ENCODE assay signal across 1 cellular context in the genomic region with DNA sequence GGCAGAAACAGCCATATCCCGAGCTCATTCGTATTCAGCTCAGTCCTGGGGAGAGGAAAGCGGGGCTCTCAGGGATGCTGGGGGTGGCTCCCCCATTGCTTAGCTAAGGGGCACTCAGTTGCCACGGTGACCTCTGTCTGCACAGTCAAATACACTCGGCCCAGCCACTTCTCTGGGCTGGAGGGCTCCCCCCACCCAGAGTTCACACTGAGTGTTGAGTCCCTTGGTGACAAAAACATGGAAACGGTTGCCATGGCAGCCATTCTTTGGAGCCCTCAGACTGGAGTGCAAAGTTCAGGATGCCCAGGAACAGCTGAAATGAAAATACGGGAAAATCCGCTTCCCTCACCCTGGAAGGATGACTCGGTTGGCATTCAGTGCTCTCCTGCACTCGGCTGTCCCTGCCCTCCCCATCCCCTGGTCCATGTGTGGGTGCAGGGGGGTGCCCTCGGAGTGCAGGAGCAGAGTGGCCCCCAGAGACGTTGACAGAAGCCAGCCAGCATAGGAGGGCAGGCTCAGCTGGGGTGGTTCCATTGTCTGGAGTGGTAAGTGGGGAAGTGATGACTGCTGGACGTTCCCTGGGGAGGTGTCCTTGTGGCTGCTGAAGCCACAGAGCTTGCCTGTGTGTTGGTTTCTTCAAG.
A peak's percentile ranks its signal among the peaks of the same experiment; 100 is the strongest.
TF ChIP-seq lines count a peak whose summit lies in the region.

No MANE protein-coding gene starts in this region.

TF ChIP-seq in HepG2, 621 proteins besides CTCF, POLR2A, EP300 and RAD21 (continued from another document and continues in another):
- TF ChIP-seq, protein P1, sequence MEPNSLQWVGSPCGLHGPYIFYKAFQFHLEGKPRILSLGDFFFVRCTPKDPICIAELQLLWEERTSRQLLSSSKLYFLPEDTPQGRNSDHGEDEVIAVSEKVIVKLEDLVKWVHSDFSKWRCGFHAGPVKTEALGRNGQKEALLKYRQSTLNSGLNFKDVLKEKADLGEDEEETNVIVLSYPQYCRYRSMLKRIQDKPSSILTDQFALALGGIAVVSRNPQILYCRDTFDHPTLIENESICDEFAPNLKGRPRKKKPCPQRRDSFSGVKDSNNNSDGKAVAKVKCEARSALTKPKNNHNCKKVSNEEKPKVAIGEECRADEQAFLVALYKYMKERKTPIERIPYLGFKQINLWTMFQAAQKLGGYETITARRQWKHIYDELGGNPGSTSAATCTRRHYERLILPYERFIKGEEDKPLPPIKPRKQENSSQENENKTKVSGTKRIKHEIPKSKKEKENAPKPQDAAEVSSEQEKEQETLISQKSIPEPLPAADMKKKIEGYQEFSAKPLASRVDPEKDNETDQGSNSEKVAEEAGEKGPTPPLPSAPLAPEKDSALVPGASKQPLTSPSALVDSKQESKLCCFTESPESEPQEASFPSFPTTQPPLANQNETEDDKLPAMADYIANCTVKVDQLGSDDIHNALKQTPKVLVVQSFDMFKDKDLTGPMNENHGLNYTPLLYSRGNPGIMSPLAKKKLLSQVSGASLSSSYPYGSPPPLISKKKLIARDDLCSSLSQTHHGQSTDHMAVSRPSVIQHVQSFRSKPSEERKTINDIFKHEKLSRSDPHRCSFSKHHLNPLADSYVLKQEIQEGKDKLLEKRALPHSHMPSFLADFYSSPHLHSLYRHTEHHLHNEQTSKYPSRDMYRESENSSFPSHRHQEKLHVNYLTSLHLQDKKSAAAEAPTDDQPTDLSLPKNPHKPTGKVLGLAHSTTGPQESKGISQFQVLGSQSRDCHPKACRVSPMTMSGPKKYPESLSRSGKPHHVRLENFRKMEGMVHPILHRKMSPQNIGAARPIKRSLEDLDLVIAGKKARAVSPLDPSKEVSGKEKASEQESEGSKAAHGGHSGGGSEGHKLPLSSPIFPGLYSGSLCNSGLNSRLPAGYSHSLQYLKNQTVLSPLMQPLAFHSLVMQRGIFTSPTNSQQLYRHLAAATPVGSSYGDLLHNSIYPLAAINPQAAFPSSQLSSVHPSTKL (CRISPR knock-in tag; IDR thresholded peaks at IDR 0.05), result peak; percentile 26; the same call in 1 of the 2 replicates
- TF ChIP-seq, protein P2, sequence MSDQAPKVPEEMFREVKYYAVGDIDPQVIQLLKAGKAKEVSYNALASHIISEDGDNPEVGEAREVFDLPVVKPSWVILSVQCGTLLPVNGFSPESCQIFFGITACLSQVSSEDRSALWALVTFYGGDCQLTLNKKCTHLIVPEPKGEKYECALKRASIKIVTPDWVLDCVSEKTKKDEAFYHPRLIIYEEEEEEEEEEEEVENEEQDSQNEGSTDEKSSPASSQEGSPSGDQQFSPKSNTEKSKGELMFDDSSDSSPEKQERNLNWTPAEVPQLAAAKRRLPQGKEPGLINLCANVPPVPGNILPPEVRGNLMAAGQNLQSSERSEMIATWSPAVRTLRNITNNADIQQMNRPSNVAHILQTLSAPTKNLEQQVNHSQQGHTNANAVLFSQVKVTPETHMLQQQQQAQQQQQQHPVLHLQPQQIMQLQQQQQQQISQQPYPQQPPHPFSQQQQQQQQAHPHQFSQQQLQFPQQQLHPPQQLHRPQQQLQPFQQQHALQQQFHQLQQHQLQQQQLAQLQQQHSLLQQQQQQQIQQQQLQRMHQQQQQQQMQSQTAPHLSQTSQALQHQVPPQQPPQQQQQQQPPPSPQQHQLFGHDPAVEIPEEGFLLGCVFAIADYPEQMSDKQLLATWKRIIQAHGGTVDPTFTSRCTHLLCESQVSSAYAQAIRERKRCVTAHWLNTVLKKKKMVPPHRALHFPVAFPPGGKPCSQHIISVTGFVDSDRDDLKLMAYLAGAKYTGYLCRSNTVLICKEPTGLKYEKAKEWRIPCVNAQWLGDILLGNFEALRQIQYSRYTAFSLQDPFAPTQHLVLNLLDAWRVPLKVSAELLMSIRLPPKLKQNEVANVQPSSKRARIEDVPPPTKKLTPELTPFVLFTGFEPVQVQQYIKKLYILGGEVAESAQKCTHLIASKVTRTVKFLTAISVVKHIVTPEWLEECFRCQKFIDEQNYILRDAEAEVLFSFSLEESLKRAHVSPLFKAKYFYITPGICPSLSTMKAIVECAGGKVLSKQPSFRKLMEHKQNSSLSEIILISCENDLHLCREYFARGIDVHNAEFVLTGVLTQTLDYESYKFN (CRISPR knock-in tag; conservative IDR thresholded peaks at IDR 0.05), result peak; percentile 67
- peak; percentile 93 for TF ChIP-seq ASH2L (IDR thresholded peaks at IDR 0.05; ENCODE audit: insufficient read length, low read depth, low read length)
- TF ChIP-seq DNMT1 (CRISPR knock-in tag; IDR thresholded peaks at IDR 0.05), result no peak
- TF ChIP-seq FOXK1 (CRISPR knock-in tag; IDR thresholded peaks at IDR 0.05; ENCODE audit: borderline replicate concordance, low read depth), result 0 out of 2 replicates have a peak, but pooled peaks have one; percentile 19
- peak; percentile 73; the same call in 1 of the 2 replicates for TF ChIP-seq MYNN (CRISPR knock-in tag; IDR thresholded peaks at IDR 0.05; ENCODE audit: low read depth)
- 0 out of 2 replicates have a peak, but pooled peaks have one; percentile 37 for TF ChIP-seq ZNF3 (CRISPR knock-in tag; IDR thresholded peaks at IDR 0.05)
- TF ChIP-seq ZMYM3 (CRISPR knock-in tag; IDR thresholded peaks at IDR 0.05), result peak; percentile 43; the same call in 1 of the 2 replicates
- 0 out of 2 replicates have a peak, but pooled peaks have one; percentile 16 for TF ChIP-seq HDAC2 (CRISPR knock-in tag; IDR thresholded peaks at IDR 0.05)
- TF ChIP-seq SAP130 (CRISPR knock-in tag; IDR thresholded peaks at IDR 0.05; ENCODE audit: low read depth), result peak; percentile 53; the same call in 1 of the 2 replicates
- TF ChIP-seq, protein P3, sequence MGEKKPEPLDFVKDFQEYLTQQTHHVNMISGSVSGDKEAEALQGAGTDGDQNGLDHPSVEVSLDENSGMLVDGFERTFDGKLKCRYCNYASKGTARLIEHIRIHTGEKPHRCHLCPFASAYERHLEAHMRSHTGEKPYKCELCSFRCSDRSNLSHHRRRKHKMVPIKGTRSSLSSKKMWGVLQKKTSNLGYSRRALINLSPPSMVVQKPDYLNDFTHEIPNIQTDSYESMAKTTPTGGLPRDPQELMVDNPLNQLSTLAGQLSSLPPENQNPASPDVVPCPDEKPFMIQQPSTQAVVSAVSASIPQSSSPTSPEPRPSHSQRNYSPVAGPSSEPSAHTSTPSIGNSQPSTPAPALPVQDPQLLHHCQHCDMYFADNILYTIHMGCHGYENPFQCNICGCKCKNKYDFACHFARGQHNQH (CRISPR knock-in tag; IDR thresholded peaks at IDR 0.05), result peak; percentile 41; the same call in 1 of the 2 replicates
- no peak for TF ChIP-seq CBX2 (IDR thresholded peaks at IDR 0.05; ENCODE audit: low read depth, low read length)
- no peak for TF ChIP-seq CBX2 (CRISPR knock-in tag; IDR thresholded peaks at IDR 0.05; ENCODE audit: low read depth)
- no peak for TF ChIP-seq SOX6 (IDR thresholded peaks at IDR 0.05)
- TF ChIP-seq SOX6 (CRISPR knock-in tag; IDR thresholded peaks at IDR 0.05), result peak; percentile 48
- 0 out of 2 replicates have a peak, but pooled peaks have one; percentile 19 for TF ChIP-seq RARA (CRISPR knock-in tag; IDR thresholded peaks at IDR 0.05)
- TF ChIP-seq MTA1 (CRISPR knock-in tag; IDR thresholded peaks at IDR 0.05; ENCODE audit: borderline replicate concordance), result peak; percentile 64; the same call in 1 of the 2 replicates
- TF ChIP-seq HOXA3 (CRISPR knock-in tag; IDR thresholded peaks at IDR 0.05), result 0 out of 2 replicates have a peak, but pooled peaks have one; percentile 18
- peak; percentile 96 for TF ChIP-seq RFX1 (IDR thresholded peaks at IDR 0.05)
- TF ChIP-seq SKI (IDR thresholded peaks at IDR 0.05; ENCODE audit: partially characterized antibody), result peak; percentile 32
- peak; percentile 50 for TF ChIP-seq TBL1XR1 (IDR thresholded peaks at IDR 0.05; ENCODE audit: borderline replicate concordance, low read length, partially characterized antibody)
- peak; percentile 67; the same call in 1 of the 2 replicates for TF ChIP-seq TBX3 (IDR thresholded peaks at IDR 0.05; ENCODE audit: borderline replicate concordance)
- TF ChIP-seq, protein P4, sequence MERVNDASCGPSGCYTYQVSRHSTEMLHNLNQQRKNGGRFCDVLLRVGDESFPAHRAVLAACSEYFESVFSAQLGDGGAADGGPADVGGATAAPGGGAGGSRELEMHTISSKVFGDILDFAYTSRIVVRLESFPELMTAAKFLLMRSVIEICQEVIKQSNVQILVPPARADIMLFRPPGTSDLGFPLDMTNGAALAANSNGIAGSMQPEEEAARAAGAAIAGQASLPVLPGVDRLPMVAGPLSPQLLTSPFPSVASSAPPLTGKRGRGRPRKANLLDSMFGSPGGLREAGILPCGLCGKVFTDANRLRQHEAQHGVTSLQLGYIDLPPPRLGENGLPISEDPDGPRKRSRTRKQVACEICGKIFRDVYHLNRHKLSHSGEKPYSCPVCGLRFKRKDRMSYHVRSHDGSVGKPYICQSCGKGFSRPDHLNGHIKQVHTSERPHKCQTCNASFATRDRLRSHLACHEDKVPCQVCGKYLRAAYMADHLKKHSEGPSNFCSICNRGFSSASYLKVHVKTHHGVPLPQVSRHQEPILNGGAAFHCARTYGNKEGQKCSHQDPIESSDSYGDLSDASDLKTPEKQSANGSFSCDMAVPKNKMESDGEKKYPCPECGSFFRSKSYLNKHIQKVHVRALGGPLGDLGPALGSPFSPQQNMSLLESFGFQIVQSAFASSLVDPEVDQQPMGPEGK (CRISPR knock-in tag; IDR thresholded peaks at IDR 0.05), result peak; percentile 56
- TF ChIP-seq RXRA (CRISPR knock-in tag; IDR thresholded peaks at IDR 0.05), result peak; percentile 34; the same call in 1 of the 2 replicates
- peak; percentile 94 for TF ChIP-seq RFX3 (CRISPR knock-in tag; IDR thresholded peaks at IDR 0.05)
- TF ChIP-seq BCL6 (CRISPR knock-in tag; IDR thresholded peaks at IDR 0.05), result peak; percentile 36; the same call in 1 of the 2 replicates
- TF ChIP-seq, protein P5, sequence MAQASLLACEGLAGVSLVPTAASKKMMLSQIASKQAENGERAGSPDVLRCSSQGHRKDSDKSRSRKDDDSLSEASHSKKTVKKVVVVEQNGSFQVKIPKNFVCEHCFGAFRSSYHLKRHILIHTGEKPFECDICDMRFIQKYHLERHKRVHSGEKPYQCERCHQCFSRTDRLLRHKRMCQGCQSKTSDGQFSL (CRISPR knock-in tag; IDR thresholded peaks at IDR 0.05), result 0 out of 2 replicates have a peak, but pooled peaks have one; percentile 32
- peak; percentile 77 for TF ChIP-seq ZNF629 (CRISPR knock-in tag; conservative IDR thresholded peaks at IDR 0.05)
- TF ChIP-seq, protein P6, sequence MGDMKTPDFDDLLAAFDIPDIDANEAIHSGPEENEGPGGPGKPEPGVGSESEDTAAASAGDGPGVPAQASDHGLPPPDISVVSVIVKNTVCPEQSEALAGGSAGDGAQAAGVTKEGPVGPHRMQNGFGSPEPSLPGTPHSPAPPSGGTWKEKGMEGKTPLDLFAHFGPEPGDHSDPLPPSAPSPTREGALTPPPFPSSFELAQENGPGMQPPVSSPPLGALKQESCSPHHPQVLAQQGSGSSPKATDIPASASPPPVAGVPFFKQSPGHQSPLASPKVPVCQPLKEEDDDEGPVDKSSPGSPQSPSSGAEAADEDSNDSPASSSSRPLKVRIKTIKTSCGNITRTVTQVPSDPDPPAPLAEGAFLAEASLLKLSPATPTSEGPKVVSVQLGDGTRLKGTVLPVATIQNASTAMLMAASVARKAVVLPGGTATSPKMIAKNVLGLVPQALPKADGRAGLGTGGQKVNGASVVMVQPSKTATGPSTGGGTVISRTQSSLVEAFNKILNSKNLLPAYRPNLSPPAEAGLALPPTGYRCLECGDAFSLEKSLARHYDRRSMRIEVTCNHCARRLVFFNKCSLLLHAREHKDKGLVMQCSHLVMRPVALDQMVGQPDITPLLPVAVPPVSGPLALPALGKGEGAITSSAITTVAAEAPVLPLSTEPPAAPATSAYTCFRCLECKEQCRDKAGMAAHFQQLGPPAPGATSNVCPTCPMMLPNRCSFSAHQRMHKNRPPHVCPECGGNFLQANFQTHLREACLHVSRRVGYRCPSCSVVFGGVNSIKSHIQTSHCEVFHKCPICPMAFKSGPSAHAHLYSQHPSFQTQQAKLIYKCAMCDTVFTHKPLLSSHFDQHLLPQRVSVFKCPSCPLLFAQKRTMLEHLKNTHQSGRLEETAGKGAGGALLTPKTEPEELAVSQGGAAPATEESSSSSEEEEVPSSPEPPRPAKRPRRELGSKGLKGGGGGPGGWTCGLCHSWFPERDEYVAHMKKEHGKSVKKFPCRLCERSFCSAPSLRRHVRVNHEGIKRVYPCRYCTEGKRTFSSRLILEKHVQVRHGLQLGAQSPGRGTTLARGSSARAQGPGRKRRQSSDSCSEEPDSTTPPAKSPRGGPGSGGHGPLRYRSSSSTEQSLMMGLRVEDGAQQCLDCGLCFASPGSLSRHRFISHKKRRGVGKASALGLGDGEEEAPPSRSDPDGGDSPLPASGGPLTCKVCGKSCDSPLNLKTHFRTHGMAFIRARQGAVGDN (CRISPR knock-in tag; IDR thresholded peaks at IDR 0.05), result peak; percentile 50
- TF ChIP-seq, protein P7, sequence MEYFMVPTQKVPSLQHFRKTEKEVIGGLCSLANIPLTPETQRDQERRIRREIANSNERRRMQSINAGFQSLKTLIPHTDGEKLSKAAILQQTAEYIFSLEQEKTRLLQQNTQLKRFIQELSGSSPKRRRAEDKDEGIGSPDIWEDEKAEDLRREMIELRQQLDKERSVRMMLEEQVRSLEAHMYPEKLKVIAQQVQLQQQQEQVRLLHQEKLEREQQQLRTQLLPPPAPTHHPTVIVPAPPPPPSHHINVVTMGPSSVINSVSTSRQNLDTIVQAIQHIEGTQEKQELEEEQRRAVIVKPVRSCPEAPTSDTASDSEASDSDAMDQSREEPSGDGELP (IDR thresholded peaks at IDR 0.05; ENCODE audit: borderline replicate concordance, low read depth), result peak; percentile 84; the same call in 1 of the 2 replicates
- TF ChIP-seq TEAD3 (CRISPR knock-in tag; optimal IDR thresholded peaks at IDR 0.05; ENCODE audit: borderline replicate concordance), result peak; percentile 47
- TF ChIP-seq ONECUT2 (CRISPR knock-in tag; IDR thresholded peaks at IDR 0.05), result no peak
- peak; percentile 92; the same call in 2 of the 3 replicates for TF ChIP-seq MXI1 (IDR thresholded peaks at IDR 0.05; ENCODE audit: borderline replicate concordance, low read depth, low read length)
- peak; percentile 68; the same call in 1 of the 2 replicates for TF ChIP-seq NCOR1 (IDR thresholded peaks at IDR 0.05; ENCODE audit: borderline replicate concordance, low read length)
- TF ChIP-seq, protein P8, sequence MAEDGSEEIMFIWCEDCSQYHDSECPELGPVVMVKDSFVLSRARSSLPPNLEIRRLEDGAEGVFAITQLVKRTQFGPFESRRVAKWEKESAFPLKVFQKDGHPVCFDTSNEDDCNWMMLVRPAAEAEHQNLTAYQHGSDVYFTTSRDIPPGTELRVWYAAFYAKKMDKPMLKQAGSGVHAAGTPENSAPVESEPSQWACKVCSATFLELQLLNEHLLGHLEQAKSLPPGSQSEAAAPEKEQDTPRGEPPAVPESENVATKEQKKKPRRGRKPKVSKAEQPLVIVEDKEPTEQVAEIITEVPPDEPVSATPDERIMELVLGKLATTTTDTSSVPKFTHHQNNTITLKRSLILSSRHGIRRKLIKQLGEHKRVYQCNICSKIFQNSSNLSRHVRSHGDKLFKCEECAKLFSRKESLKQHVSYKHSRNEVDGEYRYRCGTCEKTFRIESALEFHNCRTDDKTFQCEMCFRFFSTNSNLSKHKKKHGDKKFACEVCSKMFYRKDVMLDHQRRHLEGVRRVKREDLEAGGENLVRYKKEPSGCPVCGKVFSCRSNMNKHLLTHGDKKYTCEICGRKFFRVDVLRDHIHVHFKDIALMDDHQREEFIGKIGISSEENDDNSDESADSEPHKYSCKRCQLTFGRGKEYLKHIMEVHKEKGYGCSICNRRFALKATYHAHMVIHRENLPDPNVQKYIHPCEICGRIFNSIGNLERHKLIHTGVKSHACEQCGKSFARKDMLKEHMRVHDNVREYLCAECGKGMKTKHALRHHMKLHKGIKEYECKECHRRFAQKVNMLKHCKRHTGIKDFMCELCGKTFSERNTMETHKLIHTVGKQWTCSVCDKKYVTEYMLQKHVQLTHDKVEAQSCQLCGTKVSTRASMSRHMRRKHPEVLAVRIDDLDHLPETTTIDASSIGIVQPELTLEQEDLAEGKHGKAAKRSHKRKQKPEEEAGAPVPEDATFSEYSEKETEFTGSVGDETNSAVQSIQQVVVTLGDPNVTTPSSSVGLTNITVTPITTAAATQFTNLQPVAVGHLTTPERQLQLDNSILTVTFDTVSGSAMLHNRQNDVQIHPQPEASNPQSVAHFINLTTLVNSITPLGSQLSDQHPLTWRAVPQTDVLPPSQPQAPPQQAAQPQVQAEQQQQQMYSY (CRISPR knock-in tag; IDR thresholded peaks at IDR 0.05), result peak; percentile 84
